ENCODE assay signal across 18 cellular contexts in genomic region chr2:40027968-40028367, GRCh38.
DNase-seq lines count a peak whose midpoint lies in the region; ATAC-seq and TF ChIP-seq lines count a peak whose summit lies in the region.
"Had no signal": no experiment of that assay in that cellular context is flagged by ENCODE, and none has a peak within 500 bp of the region (broad histone marks: within the 10 kb centered on the region; RNA-seq: fewer than 3 reads in every experiment).

No MANE protein-coding gene starts in this region.

- H3K27ac ChIP-seq in BLaER1, result peak overlapping the region; percentile 66; the same call in 1 of the 2 replicates
- no peak overlapping the region for H3K27ac ChIP-seq in IMR-90 (ENCODE audit: insufficient read depth, low read length)
- no peak overlapping the region for H3K27ac ChIP-seq in neural progenitor cell

- no peak for TF ChIP-seq POLR2A in IMR-90 (IDR thresholded peaks at IDR 0.05; ENCODE audit: low read depth, low read length)

- H2BK20ac ChIP-seq in IMR-90 (ENCODE audit: low read depth, low read length), result no peak overlapping the region

- peaks cover 30% of the 10 kb centered on the region for H3K9me3 ChIP-seq in BLaER1
- no peaks in the 10 kb centered on the region for H3K9me3 ChIP-seq in IMR-90 (ENCODE audit: control insufficient read depth, insufficient read depth, low read length)
- H3K9me3 ChIP-seq in neural progenitor cell (ENCODE audit: low read depth), result no peaks in the 10 kb centered on the region
- H3K9me3 ChIP-seq: Caco-2 had no signal

- no peak overlapping the region for H2AK5ac ChIP-seq in IMR-90 (ENCODE audit: low read depth, low read length)

- no CpG with 5 or more reads among the region's 1 CpG for WGBS in IMR-90 (ENCODE audit: extremely low coverage in 2 of 2, insufficient read length in 1 of 2), 2 experiments

- no peak overlapping the region for H3K4me3 Mint-ChIP-seq in neural progenitor cell
- H3K4me3 Mint-ChIP-seq: CD14-positive monocyte had no signal

- no peak overlapping the region for H3K27ac Mint-ChIP-seq in neural progenitor cell
- H3K27ac Mint-ChIP-seq: CD14-positive monocyte had no signal

- DNase-seq in IMR-90 (peak; percentile 70), astrocyte of the spinal cord (ENCODE audit: low read depth, low spot score) (peak; percentile 47), foreskin fibroblast (peak; percentile 85 to 90), activated gamma-delta T cell (lab: John Stamatoyannopoulos, UW) (no peak), neural progenitor cell (ENCODE audit: low spot score) (no peak), OCI-M1 (lab: John Stamatoyannopoulos, UW) (no peak), NCI-H82 (lab: John Stamatoyannopoulos, UW) (no peak)
- DNase-seq: Caco-2, GOT3, Karpas-422, NCI-H1417 treated with DMSO at 0.1 percent for 48 hours, NCI-H2081 treated with DMSO at 0.1 percent for 48 hours, NCI-H226, NCI-H526, SHP77 had no signal

- H2BK15ac ChIP-seq in IMR-90 (ENCODE audit: low read depth, low read length), result no peak overlapping the region

- dilution Hi-C loops in IMR-90 (cut with HindIII; ENCODE audit: low sequenced_read_pairs, unreplicated experiment), result no loop called here

- H3K56ac ChIP-seq in IMR-90 (ENCODE audit: extremely low read depth, insufficient read depth, low read length), result no peak overlapping the region

- TF ChIP-seq CTCF in IMR-90 (conservative IDR thresholded peaks at IDR 0.05; ENCODE audit: low read depth, low read length), result no peak
- no peak for TF ChIP-seq CTCF in astrocyte of the spinal cord (IDR thresholded peaks at IDR 0.05; ENCODE audit: low read depth, low read length)
- no peak for TF ChIP-seq CTCF in foreskin fibroblast (IDR thresholded peaks at IDR 0.05; ENCODE audit: low read depth, low read length)
- no peak for TF ChIP-seq CTCF in neural progenitor cell (IDR thresholded peaks at IDR 0.05)

- H3K27me3 Mint-ChIP-seq in neural progenitor cell (ENCODE audit: insufficient read depth, low read depth), result peaks cover 3% of the 10 kb centered on the region

- H2BK5ac ChIP-seq in IMR-90 (ENCODE audit: low read depth, low read length, poor library complexity, severe bottlenecking), result peak overlapping the region; percentile 55

- no peak overlapping the region for H3K18ac ChIP-seq in IMR-90 (ENCODE audit: low read depth, low read length)

- no peaks in the 10 kb centered on the region for H3K79me1 ChIP-seq in IMR-90 (ENCODE audit: low read depth in 1 of 2, low read length in 2 of 2)

- peaks cover 7% of the 10 kb centered on the region for H3K9me3 Mint-ChIP-seq in neural progenitor cell

- H3K4me1 ChIP-seq in BLaER1 (peaks cover 27% of the 10 kb centered on the region), IMR-90 (ENCODE audit: control insufficient read depth, insufficient read depth, low read length) (peaks cover 7% of the 10 kb centered on the region), neural progenitor cell (no peaks in the 10 kb centered on the region)
- H3K4me1 ChIP-seq: Caco-2 had no signal

- intact Hi-C loops in IMR-90 (cut with micrococcal nuclease), result no loop called here

- no peak overlapping the region for H2AK9ac ChIP-seq in IMR-90 (replicated peaks; ENCODE audit: low read depth, low read length, poor library complexity)

- H4K8ac ChIP-seq in IMR-90 (ENCODE audit: low read depth in 2 of 2, low read length in 2 of 2), result no peak overlapping the region

- no peak for ATAC-seq in IMR-90 (ENCODE audit: low read depth)
- ATAC-seq: SK-N-SH treated with all-trans-retinoic acid at 6 μM for 48 hours had no signal

- no TSS peak for BruUV-seq in IMR-90 (replicated peaks; lab: Mats Ljungman, UMichigan)

- no peaks in the 10 kb centered on the region for H3K36me3 ChIP-seq in BLaER1
- H3K36me3 ChIP-seq in IMR-90 (ENCODE audit: control insufficient read depth, insufficient read depth, low read length), result no peaks in the 10 kb centered on the region
- no peaks in the 10 kb centered on the region for H3K36me3 ChIP-seq in neural progenitor cell

- H2BK120ac ChIP-seq in IMR-90 (ENCODE audit: low read depth, low read length), result no peak overlapping the region

- H3K4me2 ChIP-seq in BLaER1 (peak overlapping the region; percentile 69), IMR-90 (ENCODE audit: low read depth, low read length) (no peak overlapping the region), neural progenitor cell (no peak overlapping the region)

- H3K27me3 ChIP-seq in BLaER1 (no peaks in the 10 kb centered on the region), IMR-90 (ENCODE audit: control insufficient read depth, insufficient read depth, low read length) (no peaks in the 10 kb centered on the region), neural progenitor cell (no peaks in the 10 kb centered on the region)

- POLR2A ChIA-PET in IMR-90 (lab: Charles Lee; ENCODE audit: unreplicated experiment), result no interaction called here

- no peak overlapping the region for H4K91ac ChIP-seq in IMR-90 (ENCODE audit: insufficient read depth, low read depth, low read length)

- H3K9ac ChIP-seq in BLaER1, result no peak overlapping the region
- H3K9ac ChIP-seq in IMR-90 (ENCODE audit: low read depth, low read length), result no peak overlapping the region
- H3K9ac ChIP-seq in neural progenitor cell, result no peak overlapping the region

- H3K4me3 ChIP-seq in BLaER1, result no peak overlapping the region
- H3K4me3 ChIP-seq in IMR-90 (ENCODE audit: insufficient read depth, low read depth, low read length), result no peak overlapping the region
- no peak overlapping the region for H3K4me3 ChIP-seq in astrocyte of the spinal cord (ENCODE audit: low read depth, low read length)
- no peak overlapping the region for H3K4me3 ChIP-seq in foreskin fibroblast (ENCODE audit: low read depth in 1 of 2, low read length in 2 of 2)
- H3K4me3 ChIP-seq in neural progenitor cell, result no peak overlapping the region

- no peaks in the 10 kb centered on the region for H3K79me2 ChIP-seq in neural progenitor cell (ENCODE audit: low read depth)

- H3K36me3 Mint-ChIP-seq in neural progenitor cell, result no peaks in the 10 kb centered on the region
- H3K36me3 Mint-ChIP-seq: CD14-positive monocyte had no signal

- H3K23ac ChIP-seq in IMR-90 (ENCODE audit: low read depth, low read length), result no peak overlapping the region

- no peak overlapping the region for H4K5ac ChIP-seq in IMR-90 (ENCODE audit: low read depth, low read length)

- H3F3A ChIP-seq in neural progenitor cell (ENCODE audit: low read depth), result no peaks in the 10 kb centered on the region

- H2AFZ ChIP-seq in IMR-90 (replicated peaks; ENCODE audit: low read length, poor library complexity) (no peak overlapping the region), neural progenitor cell (replicated peaks) (no peak overlapping the region)

- no peak overlapping the region for H3K4ac ChIP-seq in IMR-90 (ENCODE audit: low read depth, low read length)

- no peak for TF ChIP-seq RAD21 in IMR-90 (IDR thresholded peaks at IDR 0.05; ENCODE audit: low read length)

- no peaks in the 10 kb centered on the region for H4K20me1 ChIP-seq in BLaER1
- H4K20me1 ChIP-seq in IMR-90 (ENCODE audit: insufficient read depth, low read length), result no peaks in the 10 kb centered on the region
- no peaks in the 10 kb centered on the region for H4K20me1 ChIP-seq in neural progenitor cell (ENCODE audit: low read depth)

- CTCF ChIA-PET in IMR-90 (lab: Yijun Ruan, JAX), result no interaction called here

- no peak overlapping the region for H3K14ac ChIP-seq in IMR-90 (replicated peaks; ENCODE audit: low read depth, low read length)

- in situ Hi-C loops in IMR-90 (cut with MboI; ENCODE audit: low sequenced_read_pairs) (no loop called here), astrocyte of the spinal cord (cut with HindIII; ENCODE audit: low sequenced_read_pairs) (no loop called here)

- H3K9me1 ChIP-seq in IMR-90 (ENCODE audit: insufficient read depth, low read length), result no peaks in the 10 kb centered on the region

- no peaks in the 10 kb centered on the region for H3K4me1 Mint-ChIP-seq in neural progenitor cell

TF ChIP-seq in IMR-90, 13 proteins besides CTCF, POLR2A, EP300 and RAD21:
- TF ChIP-seq USF2 (IDR thresholded peaks at IDR 0.05; ENCODE audit: low read depth, low read length) (no peak), BHLHE40 (IDR thresholded peaks at IDR 0.05; ENCODE audit: low read depth, low read length) (no peak), CEBPB (IDR thresholded peaks at IDR 0.05; ENCODE audit: low read depth, low read length) (no peak), RFX5 (IDR thresholded peaks at IDR 0.05; ENCODE audit: low read depth, low read length) (no peak), NFE2L2 (IDR thresholded peaks at IDR 0.05; ENCODE audit: low read depth, low read length) (no peak), ELK1 (IDR thresholded peaks at IDR 0.05; ENCODE audit: borderline replicate concordance, low read depth, low read length) (no peak), MAFK (IDR thresholded peaks at IDR 0.05; ENCODE audit: low read depth, low read length) (no peak), SMC3 (IDR thresholded peaks at IDR 0.05; ENCODE audit: low read depth, low read length) (no peak), FOS (IDR thresholded peaks at IDR 0.05; ENCODE audit: low read depth, low read length) (no peak), MXI1 (IDR thresholded peaks at IDR 0.05; ENCODE audit: borderline replicate concordance, low read depth, low read length) (no peak), RCOR1 (IDR thresholded peaks at IDR 0.05; ENCODE audit: insufficient replicate concordance, low read length) (no peak), MAZ (IDR thresholded peaks at IDR 0.05; ENCODE audit: borderline replicate concordance, low read depth, low read length) (no peak), CHD1 (IDR thresholded peaks at IDR 0.05; ENCODE audit: low read depth, low read length) (no peak)

Comparison
In these comparisons a context has a peak if more than half of its experiments do, and no peak if none do; other contexts are left out.
1. DNase-seq: peak in IMR-90 (single experiment), astrocyte of the spinal cord (single experiment) and foreskin fibroblast (2 of 2); none in activated gamma-delta T cell (single experiment), neural progenitor cell (single experiment), OCI-M1 (single experiment) and NCI-H82 (single experiment).